2 cellular contexts compared by ENCODE assay signal in the genomic region with DNA sequence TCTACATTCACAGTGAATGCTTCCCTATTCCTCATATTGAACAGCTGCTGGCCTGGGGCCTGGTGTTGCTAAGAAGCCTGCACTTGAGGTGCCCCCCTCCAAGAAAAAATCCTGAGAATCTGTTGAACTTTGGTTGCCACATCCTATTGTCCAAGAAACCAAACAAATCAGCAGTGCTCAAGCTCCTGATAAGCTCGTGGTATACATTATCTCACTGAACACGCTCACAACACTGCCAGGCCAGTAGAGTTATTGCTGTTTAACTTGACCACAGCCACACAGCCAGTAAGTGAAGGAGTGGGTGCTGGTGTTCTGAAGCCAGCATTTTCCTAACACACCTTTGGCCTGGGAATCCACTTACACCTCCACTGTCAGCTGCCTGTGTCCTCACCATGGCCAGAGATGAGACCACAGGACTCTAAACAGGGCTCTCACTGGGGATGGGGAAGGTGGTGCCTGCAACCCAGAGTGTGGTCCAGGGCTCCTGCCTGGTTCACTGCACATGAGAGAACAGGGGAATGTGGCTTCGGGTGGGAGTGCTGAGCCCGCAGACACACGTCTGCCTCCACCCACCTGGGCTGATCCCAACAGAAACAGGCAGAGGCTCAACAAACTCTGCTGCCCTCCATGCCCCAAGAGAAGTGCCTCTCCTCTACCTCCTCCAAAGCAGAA.
TF ChIP-seq lines count a peak whose summit lies in the region.

No MANE protein-coding gene starts in this region.

TF ChIP-seq in SK-N-SH, 30 proteins besides CTCF, POLR2A, EP300 and RAD21 (continued from another document):
- TF ChIP-seq, protein P1, sequence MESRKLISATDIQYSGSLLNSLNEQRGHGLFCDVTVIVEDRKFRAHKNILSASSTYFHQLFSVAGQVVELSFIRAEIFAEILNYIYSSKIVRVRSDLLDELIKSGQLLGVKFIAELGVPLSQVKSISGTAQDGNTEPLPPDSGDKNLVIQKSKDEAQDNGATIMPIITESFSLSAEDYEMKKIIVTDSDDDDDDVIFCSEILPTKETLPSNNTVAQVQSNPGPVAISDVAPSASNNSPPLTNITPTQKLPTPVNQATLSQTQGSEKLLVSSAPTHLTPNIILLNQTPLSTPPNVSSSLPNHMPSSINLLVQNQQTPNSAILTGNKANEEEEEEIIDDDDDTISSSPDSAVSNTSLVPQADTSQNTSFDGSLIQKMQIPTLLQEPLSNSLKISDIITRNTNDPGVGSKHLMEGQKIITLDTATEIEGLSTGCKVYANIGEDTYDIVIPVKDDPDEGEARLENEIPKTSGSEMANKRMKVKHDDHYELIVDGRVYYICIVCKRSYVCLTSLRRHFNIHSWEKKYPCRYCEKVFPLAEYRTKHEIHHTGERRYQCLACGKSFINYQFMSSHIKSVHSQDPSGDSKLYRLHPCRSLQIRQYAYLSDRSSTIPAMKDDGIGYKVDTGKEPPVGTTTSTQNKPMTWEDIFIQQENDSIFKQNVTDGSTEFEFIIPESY (IDR thresholded peaks at IDR 0.05; ENCODE audit: borderline replicate concordance, low read depth) = no peak
- TF ChIP-seq GATA2 (CRISPR knock-in tag; IDR thresholded peaks at IDR 0.05) (peak; percentile 41; the same call in 1 of the 2 replicates), FOXJ3 (CRISPR knock-in tag; IDR thresholded peaks at IDR 0.05) (no peak), NRF1 (IDR thresholded peaks at IDR 0.05; ENCODE audit: low read depth, low read length) (no peak), CHD2 (IDR thresholded peaks at IDR 0.05; ENCODE audit: low read length, partially characterized antibody) (no peak), SIN3A (IDR thresholded peaks at IDR 0.05; ENCODE audit: borderline replicate concordance, low read depth, low read length) (no peak), MXI1 (IDR thresholded peaks at IDR 0.05; ENCODE audit: low read depth, low read length) (peak; percentile 21; the same call in 1 of the 2 replicates), FOXM1 (IDR thresholded peaks at IDR 0.05; ENCODE audit: low read depth) (no peak), RCOR1 (IDR thresholded peaks at IDR 0.05; ENCODE audit: low read length) (no peak), TEAD4 (IDR thresholded peaks at IDR 0.05; ENCODE audit: borderline replicate concordance, insufficient read depth) (no peak)
- TF ChIP-seq, protein P2, sequence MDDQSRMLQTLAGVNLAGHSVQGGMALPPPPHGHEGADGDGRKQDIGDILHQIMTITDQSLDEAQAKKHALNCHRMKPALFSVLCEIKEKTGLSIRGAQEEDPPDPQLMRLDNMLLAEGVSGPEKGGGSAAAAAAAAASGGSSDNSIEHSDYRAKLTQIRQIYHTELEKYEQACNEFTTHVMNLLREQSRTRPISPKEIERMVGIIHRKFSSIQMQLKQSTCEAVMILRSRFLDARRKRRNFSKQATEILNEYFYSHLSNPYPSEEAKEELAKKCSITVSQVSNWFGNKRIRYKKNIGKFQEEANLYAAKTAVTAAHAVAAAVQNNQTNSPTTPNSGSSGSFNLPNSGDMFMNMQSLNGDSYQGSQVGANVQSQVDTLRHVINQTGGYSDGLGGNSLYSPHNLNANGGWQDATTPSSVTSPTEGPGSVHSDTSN (IDR thresholded peaks at IDR 0.05) = no peak

TF ChIP-seq in SK-N-SH treated with all-trans-retinoic acid at 6 μM for 48 hours, 23 proteins besides CTCF, POLR2A, EP300 and RAD21 (continued from another document):
- TF ChIP-seq PPARA (CRISPR knock-in tag; IDR thresholded peaks at IDR 0.05; ENCODE audit: borderline replicate concordance) = no peak
